1 cellular context compared by ENCODE assay signal in the genomic region with DNA sequence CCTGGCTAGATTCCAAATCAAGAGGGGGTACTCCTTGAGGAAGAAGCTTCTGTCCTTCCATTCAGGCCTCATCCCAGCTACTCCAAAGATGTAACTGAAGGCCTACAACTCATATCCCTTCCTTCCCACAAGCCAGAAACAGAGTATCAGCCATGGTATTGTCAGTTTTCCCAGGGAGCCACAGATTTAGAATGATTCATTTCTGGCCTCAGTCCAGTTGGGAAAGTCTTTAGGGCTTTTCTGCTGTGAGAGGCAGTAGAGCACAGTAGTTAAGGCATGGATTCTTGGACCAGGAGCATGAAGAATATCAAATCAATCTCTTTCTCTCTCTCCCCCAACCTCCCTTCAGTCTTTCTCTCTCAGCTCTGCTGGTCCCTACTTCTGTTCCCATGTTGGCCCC.
TF ChIP-seq lines count a peak whose summit lies in the region.

No MANE protein-coding gene starts in this region.

TF ChIP-seq in GM23338, 12 proteins besides CTCF, POLR2A, EP300 and RAD21 (continued from another document):
- TF ChIP-seq, protein P1, sequence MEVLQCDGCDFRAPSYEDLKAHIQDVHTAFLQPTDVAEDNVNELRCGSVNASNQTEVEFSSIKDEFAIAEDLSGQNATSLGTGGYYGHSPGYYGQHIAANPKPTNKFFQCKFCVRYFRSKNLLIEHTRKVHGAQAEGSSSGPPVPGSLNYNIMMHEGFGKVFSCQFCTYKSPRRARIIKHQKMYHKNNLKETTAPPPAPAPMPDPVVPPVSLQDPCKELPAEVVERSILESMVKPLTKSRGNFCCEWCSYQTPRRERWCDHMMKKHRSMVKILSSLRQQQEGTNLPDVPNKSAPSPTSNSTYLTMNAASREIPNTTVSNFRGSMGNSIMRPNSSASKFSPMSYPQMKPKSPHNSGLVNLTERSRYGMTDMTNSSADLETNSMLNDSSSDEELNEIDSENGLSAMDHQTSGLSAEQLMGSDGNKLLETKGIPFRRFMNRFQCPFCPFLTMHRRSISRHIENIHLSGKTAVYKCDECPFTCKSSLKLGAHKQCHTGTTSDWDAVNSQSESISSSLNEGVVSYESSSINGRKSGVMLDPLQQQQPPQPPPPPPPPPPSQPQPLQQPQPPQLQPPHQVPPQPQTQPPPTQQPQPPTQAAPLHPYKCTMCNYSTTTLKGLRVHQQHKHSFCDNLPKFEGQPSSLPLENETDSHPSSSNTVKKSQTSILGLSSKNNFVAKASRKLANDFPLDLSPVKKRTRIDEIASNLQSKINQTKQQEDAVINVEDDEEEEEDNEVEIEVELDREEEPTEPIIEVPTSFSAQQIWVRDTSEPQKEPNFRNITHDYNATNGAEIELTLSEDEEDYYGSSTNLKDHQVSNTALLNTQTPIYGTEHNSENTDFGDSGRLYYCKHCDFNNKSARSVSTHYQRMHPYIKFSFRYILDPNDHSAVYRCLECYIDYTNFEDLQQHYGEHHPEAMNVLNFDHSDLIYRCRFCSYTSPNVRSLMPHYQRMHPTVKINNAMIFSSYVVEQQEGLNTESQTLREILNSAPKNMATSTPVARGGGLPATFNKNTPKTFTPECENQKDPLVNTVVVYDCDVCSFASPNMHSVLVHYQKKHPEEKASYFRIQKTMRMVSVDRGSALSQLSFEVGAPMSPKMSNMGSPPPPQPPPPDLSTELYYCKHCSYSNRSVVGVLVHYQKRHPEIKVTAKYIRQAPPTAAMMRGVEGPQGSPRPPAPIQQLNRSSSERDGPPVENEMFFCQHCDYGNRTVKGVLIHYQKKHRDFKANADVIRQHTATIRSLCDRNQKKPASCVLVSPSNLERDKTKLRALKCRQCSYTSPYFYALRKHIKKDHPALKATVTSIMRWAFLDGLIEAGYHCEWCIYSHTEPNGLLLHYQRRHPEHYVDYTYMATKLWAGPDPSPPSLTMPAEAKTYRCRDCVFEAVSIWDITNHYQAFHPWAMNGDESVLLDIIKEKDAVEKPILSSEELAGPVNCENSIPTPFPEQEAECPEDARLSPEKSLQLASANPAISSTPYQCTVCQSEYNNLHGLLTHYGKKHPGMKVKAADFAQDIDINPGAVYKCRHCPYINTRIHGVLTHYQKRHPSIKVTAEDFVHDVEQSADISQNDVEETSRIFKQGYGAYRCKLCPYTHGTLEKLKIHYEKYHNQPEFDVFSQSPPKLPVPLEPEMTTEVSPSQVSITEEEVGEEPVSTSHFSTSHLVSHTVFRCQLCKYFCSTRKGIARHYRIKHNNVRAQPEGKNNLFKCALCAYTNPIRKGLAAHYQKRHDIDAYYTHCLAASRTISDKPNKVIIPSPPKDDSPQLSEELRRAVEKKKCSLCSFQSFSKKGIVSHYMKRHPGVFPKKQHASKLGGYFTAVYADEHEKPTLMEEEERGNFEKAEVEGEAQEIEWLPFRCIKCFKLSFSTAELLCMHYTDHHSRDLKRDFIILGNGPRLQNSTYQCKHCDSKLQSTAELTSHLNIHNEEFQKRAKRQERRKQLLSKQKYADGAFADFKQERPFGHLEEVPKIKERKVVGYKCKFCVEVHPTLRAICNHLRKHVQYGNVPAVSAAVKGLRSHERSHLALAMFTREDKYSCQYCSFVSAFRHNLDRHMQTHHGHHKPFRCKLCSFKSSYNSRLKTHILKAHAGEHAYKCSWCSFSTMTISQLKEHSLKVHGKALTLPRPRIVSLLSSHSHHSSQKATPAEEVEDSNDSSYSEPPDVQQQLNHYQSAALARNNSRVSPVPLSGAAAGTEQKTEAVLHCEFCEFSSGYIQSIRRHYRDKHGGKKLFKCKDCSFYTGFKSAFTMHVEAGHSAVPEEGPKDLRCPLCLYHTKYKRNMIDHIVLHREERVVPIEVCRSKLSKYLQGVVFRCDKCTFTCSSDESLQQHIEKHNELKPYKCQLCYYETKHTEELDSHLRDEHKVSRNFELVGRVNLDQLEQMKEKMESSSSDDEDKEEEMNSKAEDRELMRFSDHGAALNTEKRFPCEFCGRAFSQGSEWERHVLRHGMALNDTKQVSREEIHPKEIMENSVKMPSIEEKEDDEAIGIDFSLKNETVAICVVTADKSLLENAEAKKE (CRISPR knock-in tag; IDR thresholded peaks at IDR 0.05): no peak
- TF ChIP-seq ZNF114 (CRISPR knock-in tag; IDR thresholded peaks at IDR 0.05): no peak
- no peak for TF ChIP-seq EZH2phosphoT487 (IDR thresholded peaks at IDR 0.05; ENCODE audit: unreplicated experiment)
- no peak for TF ChIP-seq EZH2 (IDR thresholded peaks at IDR 0.05; ENCODE audit: low read depth, unreplicated experiment)
- TF ChIP-seq CREB1 (CRISPR knock-in tag; IDR thresholded peaks at IDR 0.05; ENCODE audit: low read depth): no peak
- no peak for TF ChIP-seq STAT1 (IDR thresholded peaks at IDR 0.05; ENCODE audit: unreplicated experiment)
- TF ChIP-seq, protein P2, sequence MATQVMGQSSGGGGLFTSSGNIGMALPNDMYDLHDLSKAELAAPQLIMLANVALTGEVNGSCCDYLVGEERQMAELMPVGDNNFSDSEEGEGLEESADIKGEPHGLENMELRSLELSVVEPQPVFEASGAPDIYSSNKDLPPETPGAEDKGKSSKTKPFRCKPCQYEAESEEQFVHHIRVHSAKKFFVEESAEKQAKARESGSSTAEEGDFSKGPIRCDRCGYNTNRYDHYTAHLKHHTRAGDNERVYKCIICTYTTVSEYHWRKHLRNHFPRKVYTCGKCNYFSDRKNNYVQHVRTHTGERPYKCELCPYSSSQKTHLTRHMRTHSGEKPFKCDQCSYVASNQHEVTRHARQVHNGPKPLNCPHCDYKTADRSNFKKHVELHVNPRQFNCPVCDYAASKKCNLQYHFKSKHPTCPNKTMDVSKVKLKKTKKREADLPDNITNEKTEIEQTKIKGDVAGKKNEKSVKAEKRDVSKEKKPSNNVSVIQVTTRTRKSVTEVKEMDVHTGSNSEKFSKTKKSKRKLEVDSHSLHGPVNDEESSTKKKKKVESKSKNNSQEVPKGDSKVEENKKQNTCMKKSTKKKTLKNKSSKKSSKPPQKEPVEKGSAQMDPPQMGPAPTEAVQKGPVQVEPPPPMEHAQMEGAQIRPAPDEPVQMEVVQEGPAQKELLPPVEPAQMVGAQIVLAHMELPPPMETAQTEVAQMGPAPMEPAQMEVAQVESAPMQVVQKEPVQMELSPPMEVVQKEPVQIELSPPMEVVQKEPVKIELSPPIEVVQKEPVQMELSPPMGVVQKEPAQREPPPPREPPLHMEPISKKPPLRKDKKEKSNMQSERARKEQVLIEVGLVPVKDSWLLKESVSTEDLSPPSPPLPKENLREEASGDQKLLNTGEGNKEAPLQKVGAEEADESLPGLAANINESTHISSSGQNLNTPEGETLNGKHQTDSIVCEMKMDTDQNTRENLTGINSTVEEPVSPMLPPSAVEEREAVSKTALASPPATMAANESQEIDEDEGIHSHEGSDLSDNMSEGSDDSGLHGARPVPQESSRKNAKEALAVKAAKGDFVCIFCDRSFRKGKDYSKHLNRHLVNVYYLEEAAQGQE (IDR thresholded peaks at IDR 0.05; ENCODE audit: unreplicated experiment): no peak
- no peak for TF ChIP-seq NANOG (IDR thresholded peaks at IDR 0.05; ENCODE audit: borderline replicate concordance)
- no peak for TF ChIP-seq POLR2AphosphoS5 (IDR thresholded peaks at IDR 0.05; ENCODE audit: low read depth)
- TF ChIP-seq ZNF331 (CRISPR knock-in tag; IDR thresholded peaks at IDR 0.05; ENCODE audit: low read depth): no peak
